Comparison of ENCODE assay signal across 1 cellular context in the genomic region with DNA sequence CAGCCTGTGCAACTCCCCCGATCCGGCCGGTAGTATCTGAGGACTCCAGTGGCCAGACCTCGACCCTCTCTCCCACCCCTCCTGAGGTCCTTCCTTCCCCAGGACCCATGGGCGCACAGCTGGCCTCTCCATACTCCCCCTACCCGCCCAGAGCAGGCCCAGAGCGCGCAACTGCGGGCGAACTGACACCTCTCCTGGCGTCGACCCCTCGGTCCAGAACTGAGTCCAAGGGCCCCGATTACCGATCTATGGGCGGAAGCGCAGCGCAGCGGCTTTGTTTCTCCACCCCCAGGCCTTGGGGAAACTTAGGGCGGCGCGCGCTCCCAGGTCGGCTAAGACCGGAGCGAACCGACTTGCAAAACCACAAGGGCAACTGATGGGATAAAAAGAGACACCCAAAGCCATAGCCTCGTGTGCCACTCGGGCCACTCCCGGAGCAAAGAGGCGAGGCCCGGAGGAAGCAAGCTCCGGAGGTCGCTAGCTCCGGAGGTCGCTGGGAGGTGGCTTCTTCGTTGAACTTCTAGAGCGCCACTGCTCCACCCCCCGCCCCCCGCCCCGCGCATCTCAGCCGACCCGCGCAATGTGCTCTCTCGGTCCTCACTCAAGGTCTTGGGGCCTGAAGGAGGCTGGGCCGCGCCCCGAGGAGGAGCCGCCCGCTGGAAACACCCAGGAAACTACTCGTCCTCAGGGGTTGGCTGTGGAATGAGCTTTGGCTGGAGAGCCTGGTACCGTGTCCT.
A peak's percentile ranks its signal among the peaks of the same experiment; 100 is the strongest.
TF ChIP-seq lines count a peak whose summit lies in the region.

No MANE protein-coding gene starts in this region.

TF ChIP-seq in GM23338, 12 proteins besides CTCF, POLR2A, EP300 and RAD21 (continued from another document):
- TF ChIP-seq, protein P1, sequence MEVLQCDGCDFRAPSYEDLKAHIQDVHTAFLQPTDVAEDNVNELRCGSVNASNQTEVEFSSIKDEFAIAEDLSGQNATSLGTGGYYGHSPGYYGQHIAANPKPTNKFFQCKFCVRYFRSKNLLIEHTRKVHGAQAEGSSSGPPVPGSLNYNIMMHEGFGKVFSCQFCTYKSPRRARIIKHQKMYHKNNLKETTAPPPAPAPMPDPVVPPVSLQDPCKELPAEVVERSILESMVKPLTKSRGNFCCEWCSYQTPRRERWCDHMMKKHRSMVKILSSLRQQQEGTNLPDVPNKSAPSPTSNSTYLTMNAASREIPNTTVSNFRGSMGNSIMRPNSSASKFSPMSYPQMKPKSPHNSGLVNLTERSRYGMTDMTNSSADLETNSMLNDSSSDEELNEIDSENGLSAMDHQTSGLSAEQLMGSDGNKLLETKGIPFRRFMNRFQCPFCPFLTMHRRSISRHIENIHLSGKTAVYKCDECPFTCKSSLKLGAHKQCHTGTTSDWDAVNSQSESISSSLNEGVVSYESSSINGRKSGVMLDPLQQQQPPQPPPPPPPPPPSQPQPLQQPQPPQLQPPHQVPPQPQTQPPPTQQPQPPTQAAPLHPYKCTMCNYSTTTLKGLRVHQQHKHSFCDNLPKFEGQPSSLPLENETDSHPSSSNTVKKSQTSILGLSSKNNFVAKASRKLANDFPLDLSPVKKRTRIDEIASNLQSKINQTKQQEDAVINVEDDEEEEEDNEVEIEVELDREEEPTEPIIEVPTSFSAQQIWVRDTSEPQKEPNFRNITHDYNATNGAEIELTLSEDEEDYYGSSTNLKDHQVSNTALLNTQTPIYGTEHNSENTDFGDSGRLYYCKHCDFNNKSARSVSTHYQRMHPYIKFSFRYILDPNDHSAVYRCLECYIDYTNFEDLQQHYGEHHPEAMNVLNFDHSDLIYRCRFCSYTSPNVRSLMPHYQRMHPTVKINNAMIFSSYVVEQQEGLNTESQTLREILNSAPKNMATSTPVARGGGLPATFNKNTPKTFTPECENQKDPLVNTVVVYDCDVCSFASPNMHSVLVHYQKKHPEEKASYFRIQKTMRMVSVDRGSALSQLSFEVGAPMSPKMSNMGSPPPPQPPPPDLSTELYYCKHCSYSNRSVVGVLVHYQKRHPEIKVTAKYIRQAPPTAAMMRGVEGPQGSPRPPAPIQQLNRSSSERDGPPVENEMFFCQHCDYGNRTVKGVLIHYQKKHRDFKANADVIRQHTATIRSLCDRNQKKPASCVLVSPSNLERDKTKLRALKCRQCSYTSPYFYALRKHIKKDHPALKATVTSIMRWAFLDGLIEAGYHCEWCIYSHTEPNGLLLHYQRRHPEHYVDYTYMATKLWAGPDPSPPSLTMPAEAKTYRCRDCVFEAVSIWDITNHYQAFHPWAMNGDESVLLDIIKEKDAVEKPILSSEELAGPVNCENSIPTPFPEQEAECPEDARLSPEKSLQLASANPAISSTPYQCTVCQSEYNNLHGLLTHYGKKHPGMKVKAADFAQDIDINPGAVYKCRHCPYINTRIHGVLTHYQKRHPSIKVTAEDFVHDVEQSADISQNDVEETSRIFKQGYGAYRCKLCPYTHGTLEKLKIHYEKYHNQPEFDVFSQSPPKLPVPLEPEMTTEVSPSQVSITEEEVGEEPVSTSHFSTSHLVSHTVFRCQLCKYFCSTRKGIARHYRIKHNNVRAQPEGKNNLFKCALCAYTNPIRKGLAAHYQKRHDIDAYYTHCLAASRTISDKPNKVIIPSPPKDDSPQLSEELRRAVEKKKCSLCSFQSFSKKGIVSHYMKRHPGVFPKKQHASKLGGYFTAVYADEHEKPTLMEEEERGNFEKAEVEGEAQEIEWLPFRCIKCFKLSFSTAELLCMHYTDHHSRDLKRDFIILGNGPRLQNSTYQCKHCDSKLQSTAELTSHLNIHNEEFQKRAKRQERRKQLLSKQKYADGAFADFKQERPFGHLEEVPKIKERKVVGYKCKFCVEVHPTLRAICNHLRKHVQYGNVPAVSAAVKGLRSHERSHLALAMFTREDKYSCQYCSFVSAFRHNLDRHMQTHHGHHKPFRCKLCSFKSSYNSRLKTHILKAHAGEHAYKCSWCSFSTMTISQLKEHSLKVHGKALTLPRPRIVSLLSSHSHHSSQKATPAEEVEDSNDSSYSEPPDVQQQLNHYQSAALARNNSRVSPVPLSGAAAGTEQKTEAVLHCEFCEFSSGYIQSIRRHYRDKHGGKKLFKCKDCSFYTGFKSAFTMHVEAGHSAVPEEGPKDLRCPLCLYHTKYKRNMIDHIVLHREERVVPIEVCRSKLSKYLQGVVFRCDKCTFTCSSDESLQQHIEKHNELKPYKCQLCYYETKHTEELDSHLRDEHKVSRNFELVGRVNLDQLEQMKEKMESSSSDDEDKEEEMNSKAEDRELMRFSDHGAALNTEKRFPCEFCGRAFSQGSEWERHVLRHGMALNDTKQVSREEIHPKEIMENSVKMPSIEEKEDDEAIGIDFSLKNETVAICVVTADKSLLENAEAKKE (CRISPR knock-in tag; IDR thresholded peaks at IDR 0.05) = no peak
- TF ChIP-seq EZH2 (IDR thresholded peaks at IDR 0.05; ENCODE audit: low read depth, unreplicated experiment) = peak; percentile 93
